ENCODE assay signal across 8 cellular contexts in the genomic region with DNA sequence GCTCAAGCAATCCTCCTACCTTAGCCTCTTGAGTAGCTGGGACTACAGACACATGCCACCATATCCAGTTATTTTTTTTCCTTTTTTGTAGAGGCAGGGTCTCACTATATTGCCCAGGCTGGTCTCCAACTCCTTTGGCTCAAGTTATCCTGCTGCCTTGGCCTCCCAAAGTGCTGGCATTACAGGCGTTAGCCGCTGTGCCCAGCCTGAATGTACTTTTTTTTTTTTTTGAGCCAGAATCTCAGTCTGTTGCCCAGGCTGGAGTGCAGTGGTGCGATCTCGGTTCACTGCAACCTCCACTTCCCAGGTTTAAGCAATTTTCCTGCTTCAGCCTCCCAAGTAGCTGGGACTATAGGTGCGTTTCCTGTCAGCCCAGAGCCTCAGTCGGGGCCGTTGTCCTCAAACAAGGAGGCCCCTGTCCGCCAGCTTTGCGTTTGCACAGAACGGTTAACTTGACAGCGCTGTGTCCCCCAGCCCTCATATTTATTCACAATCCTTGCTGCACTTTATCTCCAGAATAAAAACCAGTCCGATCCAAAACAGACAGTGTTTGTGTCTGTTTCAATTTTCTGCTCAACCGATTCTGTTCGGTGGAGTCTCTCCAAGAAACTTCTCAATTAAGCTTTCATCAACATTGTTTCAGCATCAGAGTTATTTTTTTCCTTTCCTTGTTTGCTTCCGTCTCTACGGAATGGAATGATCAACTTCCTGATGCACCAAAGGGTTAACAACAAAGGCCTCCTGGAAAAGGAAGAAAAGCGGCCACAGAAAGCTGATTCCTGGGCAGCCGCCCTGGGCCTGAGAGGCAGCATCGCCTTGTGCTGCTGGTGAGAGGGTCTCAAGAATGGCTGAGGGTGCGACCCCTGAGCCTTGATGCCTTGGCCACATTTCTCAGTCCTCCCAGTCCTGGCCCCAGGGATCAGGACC.
DNase-seq lines count a peak whose midpoint lies in the region; ATAC-seq and TF ChIP-seq lines count a peak whose summit lies in the region.

No MANE protein-coding gene starts in this region.

- H3K9ac ChIP-seq in neural progenitor cell, result no peak overlapping the region

- no peaks in the 10 kb centered on the region for H3K9me3 Mint-ChIP-seq in endothelial cell (ENCODE audit: unreplicated experiment)
- H3K9me3 Mint-ChIP-seq in neural progenitor cell, result peaks cover 3% of the 10 kb centered on the region

- H4K20me1 ChIP-seq in neural progenitor cell (ENCODE audit: low read depth), result no peaks in the 10 kb centered on the region

- H3K79me2 ChIP-seq in neural progenitor cell (ENCODE audit: low read depth), result no peaks in the 10 kb centered on the region

- peak overlapping the region; percentile 13 to 65 (median 48) for H3K27ac ChIP-seq in Peyer's patch
- no peak overlapping the region for H3K27ac ChIP-seq in neural progenitor cell

- DNase-seq in GM12864 (ENCODE audit: low read depth) (no peak), Peyer's patch (no peak), endothelial cell (ENCODE audit: low spot score) (peak; percentile 19), neural progenitor cell (ENCODE audit: low spot score) (peak; percentile 26), NOMO-1 treated with dmso at 0.1 percent for 144 hours (lab: John Stamatoyannopoulos, UW; ENCODE audit: unreplicated experiment) (no peak), AML-193 (lab: John Stamatoyannopoulos, UW) (no peak), NCI-H2107 (lab: John Stamatoyannopoulos, UW) (no peak)

- no peak for ATAC-seq in HG03571 (IDR thresholded peaks at IDR 0.05; ENCODE audit: unreplicated experiment)

- peaks cover 8% of the 10 kb centered on the region for H3K4me1 Mint-ChIP-seq in endothelial cell (ENCODE audit: unreplicated experiment)
- peaks cover 20% of the 10 kb centered on the region for H3K4me1 Mint-ChIP-seq in neural progenitor cell

- H3K27ac Mint-ChIP-seq in endothelial cell (ENCODE audit: unreplicated experiment) (peak overlapping the region; percentile 93), neural progenitor cell (peak overlapping the region; percentile 44)

- H3K36me3 ChIP-seq in Peyer's patch (no peaks in the 10 kb centered on the region), neural progenitor cell (no peaks in the 10 kb centered on the region)

- peaks cover 0 to 16% (median 2%) of the 10 kb centered on the region in 4 donors for H3K4me1 ChIP-seq in Peyer's patch
- H3K4me1 ChIP-seq in neural progenitor cell, result peaks cover 9% of the 10 kb centered on the region

- H3K4me2 ChIP-seq in neural progenitor cell, result peak overlapping the region; percentile 49

- TF ChIP-seq CTCF in GM12864 (IDR thresholded peaks at IDR 0.05; ENCODE audit: low read depth, low read length, missing control alignments) (no peak), Peyer's patch (IDR thresholded peaks at IDR 0.05) (no peak), endothelial cell (IDR thresholded peaks at IDR 0.05; ENCODE audit: unreplicated experiment) (no peak), neural progenitor cell (IDR thresholded peaks at IDR 0.05) (no peak)

- peak overlapping the region; percentile 99 for H2AFZ ChIP-seq in neural progenitor cell (replicated peaks)

- H3K4me3 Mint-ChIP-seq in endothelial cell (ENCODE audit: unreplicated experiment) (peak overlapping the region; percentile 89), neural progenitor cell (peak overlapping the region; percentile 90)

- H3F3A ChIP-seq in neural progenitor cell (ENCODE audit: low read depth), result peaks cover 13% of the 10 kb centered on the region

- H3K9me3 ChIP-seq in Peyer's patch (no peaks in the 10 kb centered on the region), neural progenitor cell (ENCODE audit: low read depth) (no peaks in the 10 kb centered on the region)

- no peak for TF ChIP-seq POLR2A in Peyer's patch (IDR thresholded peaks at IDR 0.05)

- H3K27me3 ChIP-seq in Peyer's patch (no peaks in the 10 kb centered on the region), neural progenitor cell (no peaks in the 10 kb centered on the region)

- H3K36me3 Mint-ChIP-seq in endothelial cell (ENCODE audit: low read depth, unreplicated experiment) (no peaks in the 10 kb centered on the region), neural progenitor cell (no peaks in the 10 kb centered on the region)

- H3K27me3 Mint-ChIP-seq in endothelial cell (ENCODE audit: unreplicated experiment), result peaks cover 7% of the 10 kb centered on the region
- peaks cover 15% of the 10 kb centered on the region for H3K27me3 Mint-ChIP-seq in neural progenitor cell (ENCODE audit: insufficient read depth, low read depth)

- H3K4me3 ChIP-seq in GM12864 (ENCODE audit: low read depth, low read length) (peak overlapping the region; percentile 59; the same call in 1 of the 2 replicates), Peyer's patch (peak overlapping the region; percentile 35 to 68 (median 55)), neural progenitor cell (no peak overlapping the region)

Comparison
In these comparisons a context has a peak if more than half of its experiments do, and no peak if none do; other contexts are left out.
1. DNase-seq: peak in endothelial cell (single experiment) and neural progenitor cell (single experiment); none in GM12864 (single experiment), Peyer's patch (0 of 3), NOMO-1 treated with dmso at 0.1 percent for 144 hours (single experiment), AML-193 (0 of 2) and NCI-H2107 (single experiment).